ENCODE assay signal across 26 cellular contexts in the genomic region with DNA sequence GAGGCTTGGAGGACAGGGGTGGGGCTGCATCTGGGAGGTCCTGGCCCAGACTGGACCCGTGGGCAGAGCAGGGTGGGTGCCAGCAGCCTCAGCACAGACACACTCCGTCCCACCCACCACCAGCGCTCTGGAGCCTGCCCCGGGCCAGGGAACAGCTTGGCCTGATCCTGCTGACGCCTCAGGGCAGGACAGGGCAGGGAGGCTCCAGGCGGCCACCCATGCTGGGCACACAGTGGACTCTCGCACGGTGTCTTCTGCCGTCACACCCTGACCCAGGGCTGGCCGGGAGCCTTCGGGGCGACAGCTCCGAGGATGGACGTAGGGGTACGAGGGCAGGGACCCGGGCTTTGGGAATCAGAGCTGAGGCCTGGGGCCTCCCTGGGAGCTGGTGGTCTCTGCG. TPM values are rescaled to one million over a fixed set of nuclear protein-coding genes. Genes with fewer than 3 reads are reported as not detected.
DNase-seq lines count a peak whose midpoint lies in the region; ATAC-seq, FAIRE-seq and TF ChIP-seq lines count a peak whose summit lies in the region.
"Had no signal": no experiment of that assay in that cellular context is flagged by ENCODE, and none has a peak within 500 bp of the region (broad histone marks: within the 10 kb centered on the region; RNA-seq: fewer than 3 reads in every experiment).

No MANE protein-coding gene starts in this region.

- TF ChIP-seq CTCF in HepG2 (CRISPR knock-in tag; IDR thresholded peaks at IDR 0.05) (no peak), upper lobe of right lung (IDR thresholded peaks at IDR 0.05) (no peak)

- H3K9ac ChIP-seq in HepG2 (ENCODE audit: insufficient read depth, low read depth, low read length): no peak overlapping the region

- FAIRE-seq in HepG2 (lab: Jason Lieb, UNC): no peak
- FAIRE-seq: GM19239 had no signal

- ATAC-seq in left ventricle myocardium superior (peak; percentile 18), left cardiac atrium (no peak), HepG2 (peak; percentile 54), upper lobe of right lung (peak; percentile 3)
- ATAC-seq: PC-3 had no signal

- H3K9me3 ChIP-seq in HepG2 (ENCODE audit: low read length) (no peaks in the 10 kb centered on the region), upper lobe of right lung (no peaks in the 10 kb centered on the region)

- H3K4me1 ChIP-seq in HepG2 (ENCODE audit: insufficient read depth, low read length) (peaks cover 54% of the 10 kb centered on the region), upper lobe of right lung (peaks cover 12% of the 10 kb centered on the region)

- WGBS in HepG2 (ENCODE audit: low lambda C conversion rate): 55% methylated on average over 2 of the region's 17 CpGs

- in situ Hi-C loops in HepG2 (cut with HindIII; ENCODE audit: extremely low pct_ligation_motif_present, low pct_unique_long_range_greater_than_20kb): no loop called here

- TF ChIP-seq RAD21 in HepG2 (CRISPR knock-in tag; IDR thresholded peaks at IDR 0.05): no peak

- BruUV-seq in HepG2 (replicated peaks; lab: Mats Ljungman, UMichigan): no TSS peak

- H2AFZ ChIP-seq in HepG2 (ENCODE audit: low read length): no peak overlapping the region

- CTCF ChIA-PET in HepG2 (lab: Yijun Ruan, JAX; ENCODE audit: low intra/inter-chr PET ratio, low total read pairs): no interaction called here

- no peaks in the 10 kb centered on the region for H4K20me1 ChIP-seq in HepG2 (ENCODE audit: insufficient read depth, low read length)

- no peaks in the 10 kb centered on the region for H3K79me2 ChIP-seq in HepG2 (ENCODE audit: insufficient read depth, low read length)

- DNase-seq in left ventricle myocardium superior: no peak
- DNase-seq in left cardiac atrium: no peak
- no peak for DNase-seq in HepG2 (ENCODE audit: low spot score)
- DNase-seq in upper lobe of right lung: no peak
- no peak for DNase-seq in germinal center (ENCODE audit: low spot score)
- DNase-seq in stimulated activated CD4-positive, alpha-beta T cell treated with anti-CD3 and anti-CD28 coated beads, Interleukin-2, amount 100 ng/mL, for 48 hours: no peak
- DNase-seq: CD4-positive, CD25-positive, alpha-beta regulatory T cell; H7; HFFc6; KBM-7; MV-4-11; NCI-H1105; NCI-H1436 treated with DMSO at 0.1 percent for 48 hours; NCI-H1930; NCI-H446; NCI-H526; NCI-H82; NK-92 treated with Interleukin-12 subunit alpha and Interleukin-12 subunit beta, amount 100 ng/mL, for 24 hours; PC-3; SHP77 had no signal

- no peak overlapping the region for H3K4me3 ChIP-seq in HepG2 (replicated peaks in 1 of 3; ENCODE audit: insufficient read depth in 1 of 3, low read depth in 2 of 3, low read length in 3 of 3)
- no peak overlapping the region for H3K4me3 ChIP-seq in upper lobe of right lung

- no peaks in the 10 kb centered on the region for H3K36me3 ChIP-seq in HepG2 (replicated peaks in 1 of 2; ENCODE audit: control insufficient read depth in 1 of 2, insufficient read depth in 2 of 2, low read length in 2 of 2)
- no peaks in the 10 kb centered on the region for H3K36me3 ChIP-seq in upper lobe of right lung

- no peak overlapping the region for H3K27ac ChIP-seq in HepG2 (ENCODE audit: extremely low read length, insufficient read depth, low read length)
- H3K27ac ChIP-seq in upper lobe of right lung: no peak overlapping the region

- TF ChIP-seq EP300 in HepG2 (IDR thresholded peaks at IDR 0.05; ENCODE audit: low read depth in 2 of 2, low read length in 2 of 2) (no peak), HepG2 (CRISPR knock-in tag; IDR thresholded peaks at IDR 0.05; ENCODE audit: borderline replicate concordance) (no peak)

- H3K4me2 ChIP-seq in HepG2 (ENCODE audit: low read depth, low read length): no peak overlapping the region

- H3K27me3 ChIP-seq in HepG2 (ENCODE audit: control insufficient read depth in 1 of 2, insufficient read depth in 2 of 2, low read length in 2 of 2) (peaks cover 23 to 69% of the 10 kb centered on the region in 2 experiments), upper lobe of right lung (no peaks in the 10 kb centered on the region)

- intact Hi-C loops in left ventricle myocardium superior (cut with micrococcal nuclease) (no loop called here), left cardiac atrium (cut with DNase I) (no loop called here), HepG2 (cut with micrococcal nuclease; ENCODE audit: unreplicated experiment) (loop anchor here (2.0 kb wide), 1 partner anchor 20 kb away; no protein-coding TSS in a partner anchor), upper lobe of right lung (cut with DNase I) (no loop called here)

- POLR2A ChIA-PET in HepG2 (lab: Yijun Ruan, JAX): interaction anchor here (0.8 kb wide), 1 partner anchor 31 kb away, joined by 3 read pairs; no protein-coding TSS in a partner anchor

- TF ChIP-seq POLR2A in HepG2 (IDR thresholded peaks at IDR 0.05; ENCODE audit: insufficient read depth in 1 of 2, low read depth in 2 of 2, low read length in 2 of 2): no peak

RNA-seq across cellular contexts. Expression of a gene that starts 8.2 kb away (rescaled TPM):
- 5,424 TPM for total RNA-seq in left ventricle myocardium superior
- 1,000 to 10,000 TPM; 3,329 to 4,014 TPM for total RNA-seq in left cardiac atrium
- 0.33 TPM in 1 of 2 replicates, not detected in the other for total RNA-seq in HepG2 (2016; rRNA removed; fragmentation: Illumina TruSeq; extraction: Trizol)
- total RNA-seq in HepG2 (2016; cell fraction: cytosol; rRNA removed; fragmentation: Illumina TruSeq; extraction: Trizol; ENCODE audit: low read depth): not detected in 2 replicates
- total RNA-seq in HepG2 (2016; cell fraction: insoluble cytoplasmic fraction; rRNA removed; fragmentation: Illumina TruSeq; extraction: Trizol): not detected in 2 replicates
- total RNA-seq in HepG2 (2016; cell fraction: membrane; rRNA removed; fragmentation: Illumina TruSeq; extraction: Trizol): not detected in 2 replicates
- not detected in 2 replicates for total RNA-seq in HepG2 (2016; cell fraction: nucleus; rRNA removed; fragmentation: Illumina TruSeq; extraction: Trizol)
- polyA plus RNA-seq in HepG2 (2011; rRNA removed): 0.31 and 0.50 TPM in 2 replicates
- 0.12 and 0.13 TPM in 2 replicates for polyA plus RNA-seq in HepG2 (2011; cell fraction: cytosol; rRNA removed)
- polyA plus RNA-seq in HepG2 (2011; cell fraction: nucleus; rRNA removed): 0.90 and 1.8 TPM in 2 replicates
- not detected in 2 replicates for polyA plus RNA-seq in HepG2 (2012)
- not detected in 2 replicates for polyA plus RNA-seq in HepG2 (2016; cell fraction: cytosol; fragmentation: Illumina TruSeq; extraction: Trizol; ENCODE audit: low read depth)
- polyA plus RNA-seq in HepG2 (2016; cell fraction: insoluble cytoplasmic fraction; fragmentation: Illumina TruSeq; extraction: Trizol; ENCODE audit: low read depth): not detected in 2 replicates
- not detected in 2 replicates for polyA plus RNA-seq in HepG2 (2016; cell fraction: membrane; fragmentation: Illumina TruSeq; extraction: Trizol; ENCODE audit: low read depth)
- polyA plus RNA-seq in HepG2 (2016; cell fraction: nucleus; fragmentation: Illumina TruSeq; extraction: Trizol; ENCODE audit: insufficient read depth, low read depth): not detected in 2 replicates
- polyA minus RNA-seq in HepG2 (2011; rRNA and poly(A)+ RNA removed; ENCODE audit: low replicate concordance): 4.6 TPM in 1 of 2 replicates, not detected in the other
- not detected in 2 replicates for polyA minus RNA-seq in HepG2 (2011; cell fraction: cytosol; rRNA and poly(A)+ RNA removed)
- not detected in 2 replicates for polyA minus RNA-seq in HepG2 (2011; cell fraction: nucleus; rRNA and poly(A)+ RNA removed)
- total RNA-seq in upper lobe of right lung: 477 TPM
- total RNA-seq: A172, HFFc6, HT1080, PC-3, SK-MEL-5 had no signal

RNA-seq across cellular contexts. Expression of a gene that starts 13.6 kb away (rescaled TPM):
- total RNA-seq in left ventricle myocardium superior: 18.3 TPM
- 1 to 10 TPM; 6.4 to 9.6 TPM for total RNA-seq in left cardiac atrium
- total RNA-seq in HepG2 (2016; rRNA removed; fragmentation: Illumina TruSeq; extraction: Trizol): not detected in 2 replicates
- not detected in 2 replicates for total RNA-seq in HepG2 (2016; cell fraction: cytosol; rRNA removed; fragmentation: Illumina TruSeq; extraction: Trizol; ENCODE audit: low read depth)
- total RNA-seq in HepG2 (2016; cell fraction: insoluble cytoplasmic fraction; rRNA removed; fragmentation: Illumina TruSeq; extraction: Trizol): not detected in 2 replicates
- total RNA-seq in HepG2 (2016; cell fraction: membrane; rRNA removed; fragmentation: Illumina TruSeq; extraction: Trizol): not detected in 2 replicates
- not detected in 2 replicates for total RNA-seq in HepG2 (2016; cell fraction: nucleus; rRNA removed; fragmentation: Illumina TruSeq; extraction: Trizol)
- polyA plus RNA-seq in HepG2 (2011; rRNA removed): not detected in 2 replicates
- not detected in 2 replicates for polyA plus RNA-seq in HepG2 (2011; cell fraction: cytosol; rRNA removed)
- 0.40 and 0.43 TPM in 2 replicates for polyA plus RNA-seq in HepG2 (2011; cell fraction: nucleus; rRNA removed)
- not detected in 2 replicates for polyA plus RNA-seq in HepG2 (2012)
- polyA plus RNA-seq in HepG2 (2016; cell fraction: cytosol; fragmentation: Illumina TruSeq; extraction: Trizol; ENCODE audit: low read depth): not detected in 2 replicates
- not detected in 2 replicates for polyA plus RNA-seq in HepG2 (2016; cell fraction: insoluble cytoplasmic fraction; fragmentation: Illumina TruSeq; extraction: Trizol; ENCODE audit: low read depth)
- not detected in 2 replicates for polyA plus RNA-seq in HepG2 (2016; cell fraction: membrane; fragmentation: Illumina TruSeq; extraction: Trizol; ENCODE audit: low read depth)
- not detected in 2 replicates for polyA plus RNA-seq in HepG2 (2016; cell fraction: nucleus; fragmentation: Illumina TruSeq; extraction: Trizol; ENCODE audit: insufficient read depth, low read depth)
- polyA minus RNA-seq in HepG2 (2011; rRNA and poly(A)+ RNA removed; ENCODE audit: low replicate concordance): 3.1 TPM in 1 of 2 replicates, not detected in the other
- not detected in 2 replicates for polyA minus RNA-seq in HepG2 (2011; cell fraction: cytosol; rRNA and poly(A)+ RNA removed)
- polyA minus RNA-seq in HepG2 (2011; cell fraction: nucleus; rRNA and poly(A)+ RNA removed): 0.13 and 0.25 TPM in 2 replicates
- 5.1 TPM for total RNA-seq in upper lobe of right lung
- total RNA-seq: A172; CD4-positive, CD25-positive, alpha-beta regulatory T cell; HFFc6; HT1080; MCF 10A; PC-3; SK-MEL-5 had no signal
- polyA plus RNA-seq: CD4-positive, CD25-positive, alpha-beta regulatory T cell had no signal

RNA-seq across cellular contexts. Expression of a gene that starts 17.1 kb away (rescaled TPM):
- total RNA-seq in left ventricle myocardium superior: 3.6 TPM
- total RNA-seq in left cardiac atrium: 10 to 100 TPM in 1 of 2 donors, 1 to 10 TPM in 1; 7.0 to 11.9 TPM
- 1.2 and 3.4 TPM in 2 replicates for total RNA-seq in HepG2 (2016; rRNA removed; fragmentation: Illumina TruSeq; extraction: Trizol)
- 0.97 TPM in 1 of 2 replicates, not detected in the other for total RNA-seq in HepG2 (2016; cell fraction: cytosol; rRNA removed; fragmentation: Illumina TruSeq; extraction: Trizol; ENCODE audit: low read depth)
- 0.89 and 3.4 TPM in 2 replicates for total RNA-seq in HepG2 (2016; cell fraction: insoluble cytoplasmic fraction; rRNA removed; fragmentation: Illumina TruSeq; extraction: Trizol)
- 1.1 and 1.4 TPM in 2 replicates for total RNA-seq in HepG2 (2016; cell fraction: membrane; rRNA removed; fragmentation: Illumina TruSeq; extraction: Trizol)
- 4.3 and 4.4 TPM in 2 replicates for total RNA-seq in HepG2 (2016; cell fraction: nucleus; rRNA removed; fragmentation: Illumina TruSeq; extraction: Trizol)
- polyA plus RNA-seq in HepG2 (2011; rRNA removed): 6.9 and 7.5 TPM in 2 replicates
- polyA plus RNA-seq in HepG2 (2011; cell fraction: cytosol; rRNA removed): 1.1 and 1.6 TPM in 2 replicates
- polyA plus RNA-seq in HepG2 (2011; cell fraction: nucleus; rRNA removed): 68.8 and 75.7 TPM in 2 replicates
- 5.5 and 6.7 TPM in 2 replicates for polyA plus RNA-seq in HepG2 (2012)
- 0.62 and 0.70 TPM in 2 replicates for polyA plus RNA-seq in HepG2 (2016; cell fraction: cytosol; fragmentation: Illumina TruSeq; extraction: Trizol; ENCODE audit: low read depth)
- 1.5 and 1.7 TPM in 2 replicates for polyA plus RNA-seq in HepG2 (2016; cell fraction: insoluble cytoplasmic fraction; fragmentation: Illumina TruSeq; extraction: Trizol; ENCODE audit: low read depth)
- polyA plus RNA-seq in HepG2 (2016; cell fraction: membrane; fragmentation: Illumina TruSeq; extraction: Trizol; ENCODE audit: low read depth): 1.4 and 1.7 TPM in 2 replicates
- 23.3 and 27.4 TPM in 2 replicates for polyA plus RNA-seq in HepG2 (2016; cell fraction: nucleus; fragmentation: Illumina TruSeq; extraction: Trizol; ENCODE audit: insufficient read depth, low read depth)
- polyA minus RNA-seq in HepG2 (2011; rRNA and poly(A)+ RNA removed; ENCODE audit: low replicate concordance): 3.2 and 7.0 TPM in 2 replicates
- polyA minus RNA-seq in HepG2 (2011; cell fraction: cytosol; rRNA and poly(A)+ RNA removed): 1.6 and 3.5 TPM in 2 replicates
- 5.3 and 7.7 TPM in 2 replicates for polyA minus RNA-seq in HepG2 (2011; cell fraction: nucleus; rRNA and poly(A)+ RNA removed)
- 2.6 TPM for total RNA-seq in upper lobe of right lung
- total RNA-seq: HT1080, LHCN-M2, SK-MEL-5 had no signal
- polyA plus RNA-seq: CD4-positive, CD25-positive, alpha-beta regulatory T cell had no signal

RNA-seq across cellular contexts. Expression of a gene that starts 23.1 kb away (rescaled TPM):
- total RNA-seq in left ventricle myocardium superior: 23.9 TPM
- 10 to 100 TPM; 25.4 to 30.2 TPM for total RNA-seq in left cardiac atrium
- total RNA-seq in HepG2 (2016; rRNA removed; fragmentation: Illumina TruSeq; extraction: Trizol): 20.7 and 31.9 TPM in 2 replicates
- total RNA-seq in HepG2 (2016; cell fraction: cytosol; rRNA removed; fragmentation: Illumina TruSeq; extraction: Trizol; ENCODE audit: low read depth): 28.4 and 30.8 TPM in 2 replicates
- total RNA-seq in HepG2 (2016; cell fraction: insoluble cytoplasmic fraction; rRNA removed; fragmentation: Illumina TruSeq; extraction: Trizol): 19.3 and 34.8 TPM in 2 replicates
- total RNA-seq in HepG2 (2016; cell fraction: membrane; rRNA removed; fragmentation: Illumina TruSeq; extraction: Trizol): 30.5 and 31.8 TPM in 2 replicates
- 36.2 and 38.0 TPM in 2 replicates for total RNA-seq in HepG2 (2016; cell fraction: nucleus; rRNA removed; fragmentation: Illumina TruSeq; extraction: Trizol)
- polyA plus RNA-seq in HepG2 (2011; rRNA removed): 14.0 and 18.0 TPM in 2 replicates
- polyA plus RNA-seq in HepG2 (2011; cell fraction: cytosol; rRNA removed): 10.4 and 21.3 TPM in 2 replicates
- 117 and 140 TPM in 2 replicates for polyA plus RNA-seq in HepG2 (2011; cell fraction: nucleus; rRNA removed)
- polyA plus RNA-seq in HepG2 (2012): 8.5 and 8.9 TPM in 2 replicates
- polyA plus RNA-seq in HepG2 (2016; cell fraction: cytosol; fragmentation: Illumina TruSeq; extraction: Trizol; ENCODE audit: low read depth): 30.9 and 37.1 TPM in 2 replicates
- polyA plus RNA-seq in HepG2 (2016; cell fraction: insoluble cytoplasmic fraction; fragmentation: Illumina TruSeq; extraction: Trizol; ENCODE audit: low read depth): 23.2 and 27.0 TPM in 2 replicates
- polyA plus RNA-seq in HepG2 (2016; cell fraction: membrane; fragmentation: Illumina TruSeq; extraction: Trizol; ENCODE audit: low read depth): 29.8 and 34.5 TPM in 2 replicates
- polyA plus RNA-seq in HepG2 (2016; cell fraction: nucleus; fragmentation: Illumina TruSeq; extraction: Trizol; ENCODE audit: insufficient read depth, low read depth): 77.5 and 82.4 TPM in 2 replicates
- polyA minus RNA-seq in HepG2 (2011; rRNA and poly(A)+ RNA removed; ENCODE audit: low replicate concordance): 2.3 and 31.7 TPM in 2 replicates
- 1.6 and 2.8 TPM in 2 replicates for polyA minus RNA-seq in HepG2 (2011; cell fraction: cytosol; rRNA and poly(A)+ RNA removed)
- 6.6 and 7.3 TPM in 2 replicates for polyA minus RNA-seq in HepG2 (2011; cell fraction: nucleus; rRNA and poly(A)+ RNA removed)
- total RNA-seq in upper lobe of right lung: 53.1 TPM

RNA-seq across cellular contexts. Expression of a gene that starts 24.1 kb away (rescaled TPM):
- total RNA-seq in left ventricle myocardium superior (2.2 TPM), left cardiac atrium (1 to 10 TPM in 1 of 2 donors, under 1 TPM in 1; 0.88 to 3.5 TPM), HepG2 (2016; rRNA removed; fragmentation: Illumina TruSeq; extraction: Trizol) (2.0 and 4.9 TPM in 2 replicates), upper lobe of right lung (1.1 TPM)
- 1.2 and 2.9 TPM in 2 replicates for total RNA-seq in HepG2 (2016; cell fraction: cytosol; rRNA removed; fragmentation: Illumina TruSeq; extraction: Trizol; ENCODE audit: low read depth)
- 1.4 and 4.7 TPM in 2 replicates for total RNA-seq in HepG2 (2016; cell fraction: insoluble cytoplasmic fraction; rRNA removed; fragmentation: Illumina TruSeq; extraction: Trizol)
- 2.1 and 3.5 TPM in 2 replicates for total RNA-seq in HepG2 (2016; cell fraction: membrane; rRNA removed; fragmentation: Illumina TruSeq; extraction: Trizol)
- total RNA-seq in HepG2 (2016; cell fraction: nucleus; rRNA removed; fragmentation: Illumina TruSeq; extraction: Trizol): 6.1 and 7.0 TPM in 2 replicates
- 12.8 and 18.3 TPM in 2 replicates for polyA plus RNA-seq in HepG2 (2011; rRNA removed)
- polyA plus RNA-seq in HepG2 (2011; cell fraction: cytosol; rRNA removed): 8.9 and 13.0 TPM in 2 replicates
- polyA plus RNA-seq in HepG2 (2011; cell fraction: nucleus; rRNA removed): 94.5 and 107 TPM in 2 replicates
- 15.3 and 17.5 TPM in 2 replicates for polyA plus RNA-seq in HepG2 (2012)
- 2.1 and 2.6 TPM in 2 replicates for polyA plus RNA-seq in HepG2 (2016; cell fraction: cytosol; fragmentation: Illumina TruSeq; extraction: Trizol; ENCODE audit: low read depth)
- polyA plus RNA-seq in HepG2 (2016; cell fraction: insoluble cytoplasmic fraction; fragmentation: Illumina TruSeq; extraction: Trizol; ENCODE audit: low read depth): 2.3 and 2.4 TPM in 2 replicates
- polyA plus RNA-seq in HepG2 (2016; cell fraction: membrane; fragmentation: Illumina TruSeq; extraction: Trizol; ENCODE audit: low read depth): 2.2 and 3.1 TPM in 2 replicates
- polyA plus RNA-seq in HepG2 (2016; cell fraction: nucleus; fragmentation: Illumina TruSeq; extraction: Trizol; ENCODE audit: insufficient read depth, low read depth): 10.1 and 13.4 TPM in 2 replicates
- 0.70 and 11.9 TPM in 2 replicates for polyA minus RNA-seq in HepG2 (2011; rRNA and poly(A)+ RNA removed; ENCODE audit: low replicate concordance)
- 3.6 and 6.2 TPM in 2 replicates for polyA minus RNA-seq in HepG2 (2011; cell fraction: cytosol; rRNA and poly(A)+ RNA removed)
- polyA minus RNA-seq in HepG2 (2011; cell fraction: nucleus; rRNA and poly(A)+ RNA removed): 7.0 and 7.2 TPM in 2 replicates
- total RNA-seq: A172, H7, LHCN-M2 had no signal

Comparison
In these comparisons a context has a peak if more than half of its experiments do, and no peak if none do; other contexts are left out.
1. ATAC-seq: peak in left ventricle myocardium superior (single experiment), HepG2 (single experiment) and upper lobe of right lung (single experiment); none in left cardiac atrium (0 of 2).
2. RNA of a gene that starts 8.2 kb away (total RNA-seq): 5,424 TPM in left ventricle myocardium superior (single experiment), 3,329 to 4,014 TPM in left cardiac atrium and 477 TPM in upper lobe of right lung (single experiment); 0.33 TPM in HepG2; every median in the first group is over 100 times any median in the second.